In the genomic region with DNA sequence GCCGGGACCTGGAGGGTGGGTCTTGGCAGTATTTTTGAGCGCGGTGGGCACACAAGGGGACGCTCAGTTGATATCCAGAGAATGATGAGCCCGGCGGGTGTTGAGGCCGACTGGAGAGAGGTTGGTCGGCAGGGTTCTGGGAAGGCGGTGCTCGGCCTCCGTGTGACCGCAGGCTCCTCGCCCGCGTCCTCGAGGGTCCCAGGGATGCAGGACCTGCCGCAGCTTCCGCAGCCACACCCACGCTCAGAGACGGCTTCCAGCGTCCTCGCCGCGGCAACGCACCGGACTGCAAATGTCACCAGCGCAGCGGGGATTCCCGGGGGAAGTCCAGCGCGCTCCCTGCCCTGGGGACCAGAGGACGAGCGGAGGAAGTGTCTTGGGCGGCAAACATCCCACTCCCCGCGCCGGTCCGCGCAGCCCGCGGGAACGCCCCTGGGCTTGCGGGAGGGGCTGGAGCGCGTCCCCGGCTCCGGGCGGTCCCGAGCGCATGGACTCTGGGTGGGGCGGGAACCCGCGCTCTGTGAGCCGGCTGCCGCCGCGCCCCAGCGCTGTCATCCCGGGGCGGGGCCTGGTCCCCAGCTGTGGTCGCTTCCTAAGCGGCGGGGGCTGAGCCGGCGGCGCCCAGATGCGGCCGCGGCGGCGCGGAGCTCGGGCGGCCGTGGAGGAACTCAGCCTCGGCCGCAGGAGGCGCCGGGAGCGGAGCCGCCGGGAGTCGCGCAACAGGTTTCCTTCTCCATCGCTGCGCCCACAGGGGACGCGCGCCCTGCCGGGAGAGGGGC, we compare ENCODE assay signal across 9 cellular contexts. TPM values are rescaled to one million over a fixed set of nuclear protein-coding genes. Genes with fewer than 3 reads are reported as not detected.
A peak's percentile ranks its signal among the peaks of the same experiment; 100 is the strongest.
DNase-seq lines count a peak whose midpoint lies in the region; ATAC-seq, FAIRE-seq and TF ChIP-seq lines count a peak whose summit lies in the region.
"Had no signal": no experiment of that assay in that cellular context is flagged by ENCODE, and none has a peak within 500 bp of the region (broad histone marks: within the 10 kb centered on the region; RNA-seq: fewer than 3 reads in every experiment).

Gene STX11 (plus strand): TSS at position 624 of the 779 bp plus-strand sequence. CDS start 36,111 bp downstream, outside the sequence.

- intact Hi-C loops in thyroid gland (cut with DNase I) = no loop called here

- H3K36me3 Mint-ChIP-seq in osteocyte (ENCODE audit: unreplicated experiment) = no peaks in the 10 kb centered on the region

- H3K27me3 Mint-ChIP-seq in osteocyte (ENCODE audit: unreplicated experiment) = no peaks in the 10 kb centered on the region

- no peaks in the 10 kb centered on the region for H3K36me3 ChIP-seq in RWPE2 (ENCODE audit: low read depth)
- H3K36me3 ChIP-seq in thyroid gland = no peaks in the 10 kb centered on the region

- H3K27ac ChIP-seq in RWPE2 (ENCODE audit: poor library complexity, severe bottlenecking) (no peak within 1 kb of the TSS), thyroid gland (peak within 1 kb of the TSS; percentile 6 to 78 (median 62))

- H3K27ac Mint-ChIP-seq in osteocyte (ENCODE audit: unreplicated experiment) = peak within 1 kb of the TSS; percentile 74

- no peak for TF ChIP-seq CTCF in RWPE2 (IDR thresholded peaks at IDR 0.05; ENCODE audit: poor library complexity, severe bottlenecking)
- TF ChIP-seq CTCF in osteocyte (IDR thresholded peaks at IDR 0.05) = no peak
- no peak for TF ChIP-seq CTCF in thyroid gland (IDR thresholded peaks at IDR 0.05)

- ATAC-seq in HG03439 (IDR thresholded peaks at IDR 0.05; ENCODE audit: unreplicated experiment) (peak; percentile 52), RWPE2 (ENCODE audit: low read depth) (peak; percentile 83)

- no peaks in the 10 kb centered on the region for H3K27me3 ChIP-seq in RWPE2 (ENCODE audit: insufficient read depth, poor library complexity, severe bottlenecking)
- H3K27me3 ChIP-seq in thyroid gland = no peaks in the 10 kb centered on the region

- no peaks in the 10 kb centered on the region for H3K9me3 ChIP-seq in RWPE2 (ENCODE audit: severe bottlenecking)
- H3K9me3 ChIP-seq in thyroid gland = no peaks in the 10 kb centered on the region

- DNase-seq in Ammon's horn (ENCODE audit: low spot score) (peak; percentile 52), GM19239 (ENCODE audit: insufficient read length, low spot score) (no peak), RWPE2 (ENCODE audit: low spot score) (no peak), glomerular endothelial cell (ENCODE audit: extremely low read depth, low read depth, low spot score) (no peak), osteocyte (ENCODE audit: extremely low spot score, unreplicated experiment) (peak; percentile 86), thyroid gland (peak; percentile 56 to 74)
- DNase-seq in activated effector memory CD4-positive, alpha-beta T cell treated with anti-CD3 and anti-CD28 coated beads, Interleukin-2, amount 50 U/mL, for 16 hours = peak; percentile 93

- H3K4me1 ChIP-seq in RWPE2 (ENCODE audit: insufficient read depth, poor library complexity, severe bottlenecking) = no peaks in the 10 kb centered on the region
- peaks cover 10 to 30% of the 10 kb centered on the region in 2 donors for H3K4me1 ChIP-seq in thyroid gland

- FAIRE-seq in GM19239 (lab: Jason Lieb, UNC) = peak; percentile 55
- FAIRE-seq: TTC549 had no signal

- TF ChIP-seq POLR2A in thyroid gland (IDR thresholded peaks at IDR 0.05) = peak in 1 of 2 donors; percentile 83

- peak within 1 kb of the TSS; percentile 83 for H3K4me3 Mint-ChIP-seq in osteocyte (ENCODE audit: unreplicated experiment)

- no peaks in the 10 kb centered on the region for H3K9me3 Mint-ChIP-seq in osteocyte (ENCODE audit: unreplicated experiment)

- 2 to 5% methylated on average over 7 to 19 of the region's 90 CpGs for WGBS in thyroid gland, 2 donors

- H3K4me1 Mint-ChIP-seq in osteocyte (ENCODE audit: unreplicated experiment) = peaks cover 14% of the 10 kb centered on the region

- H3K4me3 ChIP-seq in RWPE2 (ENCODE audit: severe bottlenecking) (peak within 1 kb of the TSS; percentile 60), thyroid gland (replicated peaks in 1 of 3) (peak within 1 kb of the TSS; percentile 28 to 66 (median 60))

RNA-seq across cellular contexts. Expression of gene STX11, which starts in this region (rescaled TPM):
- 9.3 and 16.0 TPM in 2 replicates for total RNA-seq in glomerular endothelial cell
- 0.86 and 1.6 TPM in 2 replicates for total RNA-seq in osteocyte
- 10 to 100 TPM; 23.9 to 61.1 (median 31.8) TPM for total RNA-seq in thyroid gland

Comparison
In these comparisons a context has a peak if more than half of its experiments do, and no peak if none do; other contexts are left out.
1. DNase-seq: peak in Ammon's horn (single experiment), activated effector memory CD4-positive, alpha-beta T cell treated with anti-CD3 and anti-CD28 coated beads, Interleukin-2, amount 50 U/mL, for 16 hours (single experiment), osteocyte (single experiment) and thyroid gland (2 of 2); none in GM19239 (single experiment), RWPE2 (single experiment) and glomerular endothelial cell (single experiment).